1 cellular context compared by ENCODE assay signal in genomic region chr13:25881946-25882574, GRCh38.
TF ChIP-seq lines count a peak whose summit lies in the region.

No MANE protein-coding gene starts in this region.

TF ChIP-seq in HepG2, 621 proteins besides CTCF, POLR2A, EP300 and RAD21 (continued from another document):
- TF ChIP-seq DZIP1 (CRISPR knock-in tag; IDR thresholded peaks at IDR 0.05) (no peak), ARID2 (CRISPR knock-in tag; IDR thresholded peaks at IDR 0.05; ENCODE audit: borderline replicate concordance) (no peak), PRDM15 (CRISPR knock-in tag; IDR thresholded peaks at IDR 0.05) (no peak), ZNF605 (CRISPR knock-in tag; IDR thresholded peaks at IDR 0.05) (no peak), ZNF678 (CRISPR knock-in tag; IDR thresholded peaks at IDR 0.05) (no peak), SAFB2 (CRISPR knock-in tag; IDR thresholded peaks at IDR 0.05; ENCODE audit: borderline replicate concordance, low read depth) (no peak), SALL2 (CRISPR knock-in tag; IDR thresholded peaks at IDR 0.05) (no peak), IRF9 (CRISPR knock-in tag; IDR thresholded peaks at IDR 0.05; ENCODE audit: borderline replicate concordance) (no peak), ZNF235 (CRISPR knock-in tag; IDR thresholded peaks at IDR 0.05; ENCODE audit: borderline replicate concordance) (no peak), FIP1L1 (IDR thresholded peaks at IDR 0.05; ENCODE audit: borderline replicate concordance, insufficient read depth, low read depth, low read length) (no peak)
